In genomic region chrX:68794486-68794885, GRCh38 we compare ENCODE assay signal across 20 cellular contexts.
"Had no signal": no experiment of that assay in that cellular context is flagged by ENCODE, and none has a peak within 500 bp of the region (broad histone marks: within the 10 kb centered on the region; RNA-seq: fewer than 3 reads in every experiment).

No MANE protein-coding gene starts in this region.

- H3K4me3 ChIP-seq: prostate gland, sigmoid colon, skin epidermis, stomach, thoracic aorta had no signal

- H2AFZ ChIP-seq: parathyroid adenoma had no signal

- H3K4me1 ChIP-seq: foreskin keratinocyte, parathyroid adenoma, prostate gland, sigmoid colon, stomach had no signal

- H3K9me3 ChIP-seq: prostate gland, sigmoid colon, thoracic aorta had no signal

- DNase-seq: effector CD4-positive, alpha-beta T cell; endodermal cell; erythroblast; foreskin keratinocyte; kidney; left cardiac atrium; mammary epithelial cell; naive thymus-derived CD4-positive, alpha-beta T cell; nephron progenitor cell; sigmoid colon; stimulated activated CD4-positive, alpha-beta T cell treated with anti-CD3 and anti-CD28 coated beads, Interleukin-12 subunit alpha, Interleukin-12 subunit beta, amount 100 ng/mL, for 4 hours; stimulated activated naive CD4-positive, alpha-beta T cell; stomach; substantia nigra had no signal

- H3K79me2 ChIP-seq: parathyroid adenoma had no signal

- ATAC-seq: foreskin keratinocyte; left cardiac atrium; naive thymus-derived CD4-positive, alpha-beta T cell had no signal

- H3K27ac ChIP-seq: foreskin keratinocyte, parathyroid adenoma, prostate gland, sigmoid colon, skin epidermis, stomach, thoracic aorta had no signal

- H3K27me3 ChIP-seq: foreskin keratinocyte, sigmoid colon had no signal

- H3K36me3 ChIP-seq: prostate gland, sigmoid colon, stomach, thoracic aorta had no signal

- H3K9ac ChIP-seq: parathyroid adenoma had no signal

- FAIRE-seq: colon, endothelial cell of umbilical vein, kidney had no signal
